In genomic region chr11:111765320-111765983, GRCh38 we compare ENCODE assay signal across 8 cellular contexts. TPM values are rescaled to one million over a fixed set of nuclear protein-coding genes. Genes with fewer than 3 reads are reported as not detected.
DNase-seq lines count a peak whose midpoint lies in the region; ATAC-seq and TF ChIP-seq lines count a peak whose summit lies in the region.

No MANE protein-coding gene starts in this region.

- no peaks in the 10 kb centered on the region for H3K27me3 ChIP-seq in Peyer's patch

- H3K4me1 ChIP-seq in Peyer's patch = peaks cover 0 to 20% (median 2%) of the 10 kb centered on the region in 4 donors

- peak overlapping the region; percentile 100 for H3K4me3 Mint-ChIP-seq in activated T-cell treated with anti-CD3 and anti-CD28 coated beads, Interleukin-2, amount 50 U/mL, for 24 hours
- H3K4me3 Mint-ChIP-seq in naive B cell = peak overlapping the region; percentile 87 to 100 (median 99)

- peaks cover 0 to 24% (median 0%) of the 10 kb centered on the region in 3 donors for H3K36me3 ChIP-seq in Peyer's patch

- H3K4me1 Mint-ChIP-seq in activated T-cell treated with anti-CD3 and anti-CD28 coated beads, Interleukin-2, amount 50 U/mL, for 24 hours (ENCODE audit: low read depth) = peaks cover 39% of the 10 kb centered on the region
- H3K4me1 Mint-ChIP-seq in naive B cell = peaks cover 16 to 48% (median 41%) of the 10 kb centered on the region in 3 donors

- peak; percentile 35 for ATAC-seq in HG02840 (IDR thresholded peaks at IDR 0.05; ENCODE audit: low FRiP score, unreplicated experiment)
- peak in 1 of 2 donors; percentile 38 for ATAC-seq in naive B cell (ENCODE audit: low read depth in 2 of 2)

- peaks cover 54% of the 10 kb centered on the region for H3K36me3 Mint-ChIP-seq in activated T-cell treated with anti-CD3 and anti-CD28 coated beads, Interleukin-2, amount 50 U/mL, for 24 hours (ENCODE audit: low read depth)
- peaks cover 0 to 17% of the 10 kb centered on the region in 2 donors for H3K36me3 Mint-ChIP-seq in naive B cell

- H3K27ac Mint-ChIP-seq in activated T-cell treated with anti-CD3 and anti-CD28 coated beads, Interleukin-2, amount 50 U/mL, for 24 hours = peak overlapping the region; percentile 99
- peak overlapping the region; percentile 76 to 98 (median 94) for H3K27ac Mint-ChIP-seq in naive B cell

- TF ChIP-seq CTCF in Peyer's patch (IDR thresholded peaks at IDR 0.05) = no peak
- TF ChIP-seq CTCF in epithelial cell of proximal tubule (conservative IDR thresholded peaks at IDR 0.05; ENCODE audit: low read depth, low read length) = no peak

- H3K4me3 ChIP-seq in Peyer's patch (peak overlapping the region; percentile 72 to 96 (median 93)), epithelial cell of proximal tubule (ENCODE audit: low read depth, low read length) (peak overlapping the region; percentile 92)

- DNase-seq in activated T-cell treated with anti-CD3 and anti-CD28 coated beads, Interleukin-2, amount 50 U/mL, for 24 hours = no peak
- no peak for DNase-seq in activated T-cell treated with anti-CD3 and anti-CD28 coated beads, Interleukin-2, amount 50 U/mL, for 48 hours
- peak in 1 of 3 donors; percentile 33 for DNase-seq in Peyer's patch
- DNase-seq in epithelial cell of proximal tubule (ENCODE audit: low read depth) = no peak
- DNase-seq in naive B cell = no peak
- DNase-seq in islet precursor cell = no peak
- DNase-seq in mesenteric fat pad (ENCODE audit: low spot score) = no peak

- no peak for TF ChIP-seq POLR2A in Peyer's patch (IDR thresholded peaks at IDR 0.05)

- H3K9me3 Mint-ChIP-seq in activated T-cell treated with anti-CD3 and anti-CD28 coated beads, Interleukin-2, amount 50 U/mL, for 24 hours = no peaks in the 10 kb centered on the region
- H3K9me3 Mint-ChIP-seq in naive B cell = no peaks in the 10 kb centered on the region

- H3K9me3 ChIP-seq in Peyer's patch = no peaks in the 10 kb centered on the region

- peak overlapping the region; percentile 78 to 91 (median 87) for H3K27ac ChIP-seq in Peyer's patch

- no peaks in the 10 kb centered on the region for H3K27me3 Mint-ChIP-seq in activated T-cell treated with anti-CD3 and anti-CD28 coated beads, Interleukin-2, amount 50 U/mL, for 24 hours
- no peaks in the 10 kb centered on the region for H3K27me3 Mint-ChIP-seq in naive B cell

RNA-seq across cellular contexts. Expression of gene PPP2R1B, which starts 0.7 kb away (rescaled TPM):
- total RNA-seq in Peyer's patch (10 to 100 TPM; 25.6 to 51.8 (median 41.7) TPM), epithelial cell of proximal tubule (41.1 and 46.1 TPM in 2 replicates), mesenteric fat pad (239 TPM)
- polyA plus RNA-seq in naive B cell (ENCODE audit: low read depth in 6 of 6) = 10 to 100 TPM; 14.8 to 23.0 (median 18.6) TPM
